In the genomic region with DNA sequence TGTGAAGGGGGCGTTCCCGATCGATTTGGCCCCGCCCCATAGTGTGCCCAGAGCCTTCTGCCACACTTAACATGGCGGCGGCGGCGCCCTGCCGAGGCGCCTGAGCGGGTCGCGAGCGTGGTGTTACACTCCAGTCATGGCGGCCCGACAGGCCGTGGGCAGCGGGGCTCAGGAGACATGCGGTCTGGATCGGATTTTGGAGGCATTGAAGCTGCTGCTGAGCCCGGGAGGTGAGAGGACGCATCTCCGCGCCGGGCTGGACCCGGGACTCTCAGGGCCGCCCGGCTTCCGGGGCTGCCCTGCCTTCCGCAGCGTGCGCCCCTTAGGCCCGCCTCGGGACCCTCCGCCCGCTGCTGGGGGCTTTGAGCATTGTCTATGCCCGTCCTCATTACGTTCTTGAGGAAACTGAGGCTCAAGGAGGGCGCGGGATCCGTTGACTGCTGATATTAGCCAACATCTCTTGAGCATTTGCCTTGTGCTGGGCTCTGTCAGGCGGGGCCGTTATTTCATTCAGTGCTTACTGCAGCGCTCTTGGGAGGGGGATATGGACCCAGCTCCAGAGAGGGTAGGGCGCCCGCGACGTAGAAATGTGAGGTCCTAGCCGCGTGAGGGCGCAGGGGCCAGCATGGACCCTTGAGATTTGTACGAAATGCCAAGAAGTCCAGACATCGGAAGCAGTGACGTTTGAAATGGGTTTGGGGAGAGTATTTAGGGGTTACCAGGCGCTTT, we compare ENCODE assay signal across 8 cellular contexts. TPM values are rescaled to one million over a fixed set of nuclear protein-coding genes. Genes with fewer than 3 reads are reported as not detected.
DNase-seq lines count a peak whose midpoint lies in the region; ATAC-seq and TF ChIP-seq lines count a peak whose summit lies in the region.

TSS of gene TANGO6 (plus strand) at position 50 of the 729 bp plus-strand sequence. CDS start at position 137, 87 bp downstream.

- H3K4me1 ChIP-seq in right cardiac atrium (ENCODE audit: control insufficient read depth, insufficient read depth, low read length) (no peaks in the 10 kb centered on the region), vagina (peaks cover 7% of the 10 kb centered on the region)

- H3K27me3 ChIP-seq in right cardiac atrium (ENCODE audit: control insufficient read depth, insufficient read depth), result no peaks in the 10 kb centered on the region
- no peaks in the 10 kb centered on the region for H3K27me3 ChIP-seq in vagina

- H3K4me3 ChIP-seq in right cardiac atrium (ENCODE audit: low read length) (peak within 1 kb of the TSS; percentile 98), vagina (peak within 1 kb of the TSS; percentile 74 to 79)

- H3K27ac ChIP-seq in angular gyrus (ENCODE audit: low read depth, low read length) (peak within 1 kb of the TSS; percentile 79), right cardiac atrium (ENCODE audit: low read length) (peak within 1 kb of the TSS; percentile 91), vagina (peak within 1 kb of the TSS; percentile 73)

- ATAC-seq in HG02884 (IDR thresholded peaks at IDR 0.05; ENCODE audit: unreplicated experiment) (peak; percentile 81), T-helper 17 cell (peak; percentile 98), right cardiac atrium (peak; percentile 99)

- no peaks in the 10 kb centered on the region for H3K36me3 ChIP-seq in vagina

- H3K36me3 Mint-ChIP-seq in T-helper 17 cell (ENCODE audit: low read depth), result no peaks in the 10 kb centered on the region

- TF ChIP-seq CTCF in GM13976 (IDR thresholded peaks at IDR 0.05; ENCODE audit: borderline replicate concordance, control extremely low read depth, extremely low read depth, insufficient read depth, missing control alignments), result peak; percentile 30
- no peak for TF ChIP-seq CTCF in vagina (IDR thresholded peaks at IDR 0.05)

- H3K9me3 ChIP-seq in T-helper 17 cell (ENCODE audit: control insufficient read depth, low read length, poor library complexity, severe bottlenecking), result no peaks in the 10 kb centered on the region
- H3K9me3 ChIP-seq in right cardiac atrium (ENCODE audit: control insufficient read depth, low read length), result no peaks in the 10 kb centered on the region
- H3K9me3 ChIP-seq in vagina, result no peaks in the 10 kb centered on the region

- TF ChIP-seq POLR2A in vagina (IDR thresholded peaks at IDR 0.05), result no peak

- peak within 1 kb of the TSS; percentile 96 for H3K4me3 Mint-ChIP-seq in T-helper 17 cell

- in situ Hi-C loops in GM13976 (cut with MboI; ENCODE audit: low sequenced_read_pairs, unreplicated experiment), result no loop called here

- DNase-seq in GM13976 (ENCODE audit: low spot score) (peak; percentile 93), NCI-H1694 (lab: John Stamatoyannopoulos, UW) (peak; percentile 64), T-helper 17 cell (peak; percentile 82 to 85 (median 84)), right cardiac atrium (peak; percentile 90 to 96 (median 95)), putamen (ENCODE audit: low spot score) (peak; percentile 85), vagina (ENCODE audit: extremely low spot score in 2 of 2) (no peak)

- H3K4me1 Mint-ChIP-seq in T-helper 17 cell, result peaks cover 25% of the 10 kb centered on the region

- WGBS in right cardiac atrium, result under 1% methylated on average over 55 of the region's 55 CpGs

- peak within 1 kb of the TSS; percentile 92 for H3K27ac Mint-ChIP-seq in T-helper 17 cell

- H3K27me3 Mint-ChIP-seq in T-helper 17 cell, result no peaks in the 10 kb centered on the region

- intact Hi-C loops in right cardiac atrium (cut with DNase I) (loop anchor here in 1 of 4 donors (10.0 kb wide), 1 partner anchor 309 kb away; the partner anchor contains the start of gene ZFP90), vagina (cut with DNase I) (loop anchor here (10.0 kb wide), 1 partner anchor 319 kb away; no protein-coding TSS in a partner anchor)

RNA-seq across cellular contexts. Expression of gene TANGO6, which starts in this region (rescaled TPM):
- total RNA-seq in T-helper 17 cell, result 10 to 100 TPM; 21.2 to 24.2 TPM
- 10 to 100 TPM in 2 of 4 donors, 1 to 10 TPM in 2; 8.8 to 11.5 (median 10.0) TPM for total RNA-seq in right cardiac atrium
- 2.1 TPM for polyA plus RNA-seq in right cardiac atrium
- total RNA-seq in vagina, result 21.9 TPM

Comparison
In these comparisons a context has a peak if more than half of its experiments do, and no peak if none do; other contexts are left out.
1. DNase-seq: peak in GM13976 (single experiment), NCI-H1694 (single experiment), T-helper 17 cell (3 of 3), right cardiac atrium (3 of 3) and putamen (single experiment); none in vagina (0 of 2).
2. Peak in every context shown above with its lines, with median percentiles within 50 percentile points of each other: ATAC-seq and H3K27ac ChIP-seq.